24 cellular contexts compared by ENCODE assay signal in genomic region chr5:139454568-139455290, GRCh38. TPM values are rescaled to one million over a fixed set of nuclear protein-coding genes. Genes with fewer than 3 reads are reported as not detected.
DNase-seq lines count a peak whose midpoint lies in the region; ATAC-seq lines count a peak whose summit lies in the region.
"Had no signal": no experiment of that assay in that cellular context is flagged by ENCODE, and none has a peak within 500 bp of the region (broad histone marks: within the 10 kb centered on the region; RNA-seq: fewer than 3 reads in every experiment).

No MANE protein-coding gene starts in this region.

- no peaks in the 10 kb centered on the region for H3K36me3 ChIP-seq in effector memory CD4-positive, alpha-beta T cell (ENCODE audit: control insufficient read depth, insufficient read depth, low read length)
- H3K36me3 ChIP-seq: breast epithelium, gastroesophageal sphincter, neutrophil, SJSA1, thyroid gland had no signal

- no peak for ATAC-seq in GM18867 (IDR thresholded peaks at IDR 0.05; ENCODE audit: unreplicated experiment)
- ATAC-seq: activated CD4-positive, CD25-positive, alpha-beta regulatory T cell treated with anti-CD3 and anti-CD28 coated beads, Interleukin-2, amount 50 U/mL, for 24 hours; esophagus mucosa; gastroesophageal sphincter; left colon had no signal

- H3K9me3 ChIP-seq in effector memory CD4-positive, alpha-beta T cell (ENCODE audit: control insufficient read depth, low read length): no peaks in the 10 kb centered on the region
- H3K9me3 ChIP-seq: breast epithelium, gastroesophageal sphincter, neutrophil, SJSA1, thyroid gland had no signal

- no peaks in the 10 kb centered on the region for H3K27me3 ChIP-seq in effector memory CD4-positive, alpha-beta T cell (replicated peaks; ENCODE audit: control insufficient read depth, insufficient read depth, low read length, poor library complexity, severe bottlenecking)
- H3K27me3 ChIP-seq: breast epithelium, gastroesophageal sphincter, neutrophil, SJSA1, thyroid gland had no signal

- H3K4me1 ChIP-seq in effector memory CD4-positive, alpha-beta T cell (ENCODE audit: control insufficient read depth, insufficient read depth, low read length, poor library complexity, severe bottlenecking): peaks cover 35% of the 10 kb centered on the region
- H3K4me1 ChIP-seq: breast epithelium, gastroesophageal sphincter, thyroid gland had no signal

- intact Hi-C loops in activated CD4-positive, alpha-beta memory T cell treated with anti-CD3 and anti-CD28 coated beads for 36 hours (cut with micrococcal nuclease): no loop called here

- peak overlapping the region; percentile 57 for H3K27ac Mint-ChIP-seq in activated naive CD4-positive, alpha-beta T cell treated with anti-CD3 and anti-CD28 coated beads, Interleukin-2, amount 50 U/mL, for 24 hours
- H3K27ac Mint-ChIP-seq in activated CD4-positive, alpha-beta memory T cell treated with anti-CD3 and anti-CD28 coated beads for 36 hours: peak overlapping the region; percentile 8
- H3K27ac Mint-ChIP-seq: H9 had no signal

- POLR2A ChIA-PET in activated CD4-positive, alpha-beta memory T cell treated with anti-CD3 and anti-CD28 coated beads for 36 hours (lab: Charles Lee): interaction anchor here (1.5 to 1.6 kb wide), 2 partner anchors 17 to 28 kb away, joined by 5 to 6 read pairs; partner anchors contain the start of gene STING1

- H3K27ac ChIP-seq in effector memory CD4-positive, alpha-beta T cell (ENCODE audit: insufficient read depth, low read length, poor library complexity, severe bottlenecking): no peak overlapping the region
- H3K27ac ChIP-seq: breast epithelium, gastroesophageal sphincter, neutrophil, SJSA1, thyroid gland had no signal

- H3K9me3 Mint-ChIP-seq in activated naive CD4-positive, alpha-beta T cell treated with anti-CD3 and anti-CD28 coated beads, Interleukin-2, amount 50 U/mL, for 24 hours: no peaks in the 10 kb centered on the region
- no peaks in the 10 kb centered on the region for H3K9me3 Mint-ChIP-seq in activated CD4-positive, alpha-beta memory T cell treated with anti-CD3 and anti-CD28 coated beads for 36 hours
- H3K9me3 Mint-ChIP-seq: H9 had no signal

- H3K27me3 Mint-ChIP-seq in activated naive CD4-positive, alpha-beta T cell treated with anti-CD3 and anti-CD28 coated beads, Interleukin-2, amount 50 U/mL, for 24 hours: no peaks in the 10 kb centered on the region
- H3K27me3 Mint-ChIP-seq in activated CD4-positive, alpha-beta memory T cell treated with anti-CD3 and anti-CD28 coated beads for 36 hours: no peaks in the 10 kb centered on the region

- CTCF ChIA-PET in activated CD4-positive, alpha-beta memory T cell treated with anti-CD3 and anti-CD28 coated beads for 36 hours (lab: Charles Lee): interaction anchor here (0.7 kb wide), 1 partner anchor 59 kb away, joined by 3 read pairs; no protein-coding TSS in a partner anchor

- no peak overlapping the region for H3K4me3 Mint-ChIP-seq in activated naive CD4-positive, alpha-beta T cell treated with anti-CD3 and anti-CD28 coated beads, Interleukin-2, amount 50 U/mL, for 24 hours
- no peak overlapping the region for H3K4me3 Mint-ChIP-seq in activated CD4-positive, alpha-beta memory T cell treated with anti-CD3 and anti-CD28 coated beads for 36 hours
- H3K4me3 Mint-ChIP-seq: H9 had no signal

- no peak for DNase-seq in activated naive CD4-positive, alpha-beta T cell (lab: John Stamatoyannopoulos, UW)
- peak; percentile 7 for DNase-seq in activated CD4-positive, alpha-beta memory T cell treated with anti-CD3 and anti-CD28 coated beads for 36 hours
- peak; percentile 10 for DNase-seq in iPS-NIHi7 (ENCODE audit: extremely low spot score)
- no peak for DNase-seq in cortex of kidney (lab: John Stamatoyannopoulos, UW)
- no peak for DNase-seq in effector memory CD4-positive, alpha-beta T cell
- no peak for DNase-seq in HuH-7 (ENCODE audit: low spot score)
- DNase-seq: COR-L47, H9, left colon, midbrain, NCI-H1092 treated with DMSO at 0.1 percent for 48 hours, NCI-H526 treated with DMSO at 0.1 percent for 48 hours, OCI-M1, T1000, thyroid gland had no signal

- H3K36me3 Mint-ChIP-seq in activated naive CD4-positive, alpha-beta T cell treated with anti-CD3 and anti-CD28 coated beads, Interleukin-2, amount 50 U/mL, for 24 hours: no peaks in the 10 kb centered on the region
- H3K36me3 Mint-ChIP-seq in activated CD4-positive, alpha-beta memory T cell treated with anti-CD3 and anti-CD28 coated beads for 36 hours: no peaks in the 10 kb centered on the region

- H3K4me3 ChIP-seq in effector memory CD4-positive, alpha-beta T cell (ENCODE audit: insufficient read depth, low read depth, low read length, poor library complexity, severe bottlenecking): no peak overlapping the region
- H3K4me3 ChIP-seq: breast epithelium, gastroesophageal sphincter, SJSA1, thyroid gland had no signal

- H3K4me1 Mint-ChIP-seq in activated naive CD4-positive, alpha-beta T cell treated with anti-CD3 and anti-CD28 coated beads, Interleukin-2, amount 50 U/mL, for 24 hours: peaks cover 52% of the 10 kb centered on the region
- peaks cover 48% of the 10 kb centered on the region for H3K4me1 Mint-ChIP-seq in activated CD4-positive, alpha-beta memory T cell treated with anti-CD3 and anti-CD28 coated beads for 36 hours (ENCODE audit: low read depth)

RNA-seq across cellular contexts. Expression of gene ECSCR, which starts 7.8 kb away (rescaled TPM):
- total RNA-seq in activated CD4-positive, alpha-beta memory T cell treated with anti-CD3 and anti-CD28 coated beads for 36 hours: 1 to 10 TPM; 3.7 to 4.2 TPM

RNA-seq across cellular contexts. Expression of gene DNAJC18, which starts 15.4 kb away (rescaled TPM):
- 10 to 100 TPM; 54.1 to 56.0 TPM for total RNA-seq in activated CD4-positive, alpha-beta memory T cell treated with anti-CD3 and anti-CD28 coated beads for 36 hours

RNA-seq across cellular contexts. Expression of gene SMIM33, which starts 16.1 kb away (rescaled TPM):
- total RNA-seq in activated CD4-positive, alpha-beta memory T cell treated with anti-CD3 and anti-CD28 coated beads for 36 hours: 1 to 10 TPM; 1.5 TPM
- total RNA-seq: breast epithelium, esophagus mucosa, gastroesophageal sphincter, H9, renal cortical epithelial cell, SJSA1, thyroid gland had no signal

RNA-seq across cellular contexts. Expression of gene STING1, which starts 27.8 kb away (rescaled TPM):
- total RNA-seq in activated CD4-positive, alpha-beta memory T cell treated with anti-CD3 and anti-CD28 coated beads for 36 hours: 100 to 1,000 TPM; 339 to 344 TPM

RNA-seq across cellular contexts. Expression of gene SPATA24, which starts 50.8 kb away (rescaled TPM):
- total RNA-seq in activated CD4-positive, alpha-beta memory T cell treated with anti-CD3 and anti-CD28 coated beads for 36 hours: 1 to 10 TPM; 3.7 to 5.2 TPM

Comparison
In these comparisons a context has a peak if more than half of its experiments do, and no peak if none do; other contexts are left out.
1. DNase-seq: peak in activated CD4-positive, alpha-beta memory T cell treated with anti-CD3 and anti-CD28 coated beads for 36 hours (single experiment) and iPS-NIHi7 (single experiment); none in activated naive CD4-positive, alpha-beta T cell (0 of 4), cortex of kidney (single experiment), effector memory CD4-positive, alpha-beta T cell (0 of 3) and HuH-7 (single experiment).